Comparison of ENCODE assay signal across 23 cellular contexts in genomic region chr6:80223743-80224212, GRCh38.
A peak's percentile ranks its signal among the peaks of the same experiment; 100 is the strongest.
DNase-seq lines count a peak whose midpoint lies in the region; ATAC-seq and TF ChIP-seq lines count a peak whose summit lies in the region.
"Had no signal": no experiment of that assay in that cellular context is flagged by ENCODE, and none has a peak within 500 bp of the region (broad histone marks: within the 10 kb centered on the region; RNA-seq: fewer than 3 reads in every experiment).

No MANE protein-coding gene starts in this region.

- TF ChIP-seq CTCF in fibroblast of mammary gland (conservative IDR thresholded peaks at IDR 0.05; ENCODE audit: control insufficient read depth, insufficient read depth, low read depth, low read length) (no peak), neural progenitor cell (IDR thresholded peaks at IDR 0.05) (no peak)

- peak; percentile 77 for DNase-seq in AG20443 (ENCODE audit: low spot score)
- DNase-seq in M059J (ENCODE audit: low read depth), result peak; percentile 7
- peak; percentile 98 for DNase-seq in fibroblast of mammary gland (ENCODE audit: low read depth)
- no peak for DNase-seq in neural progenitor cell (ENCODE audit: low spot score)
- no peak for DNase-seq in RPMI8226
- DNase-seq in epidermal melanocyte (ENCODE audit: insufficient read length, low spot score), result no peak
- DNase-seq: activated CD4-positive, alpha-beta T cell treated with anti-CD3 and anti-CD28 coated beads, Interleukin-2, amount 50 U/mL, for 48 hours; activated naive CD4-positive, alpha-beta T cell treated with Interleukin-2 at 50 U/mL for 16 hours; brain microvascular endothelial cell; CD8-positive, alpha-beta memory T cell; cortex of kidney; Karpas-422; left colon; midbrain; NCI-H1092 treated with DMSO at 0.1 percent for 48 hours; NCI-H2081 treated with DMSO at 0.1 percent for 48 hours; NCI-H524; T-helper 2 cell; WERI-Rb-1 had no signal

- no peak overlapping the region for H3K9ac ChIP-seq in neural progenitor cell

- no peak overlapping the region for H3K27ac Mint-ChIP-seq in neural progenitor cell
- H3K27ac Mint-ChIP-seq: CD8-positive, alpha-beta memory T cell had no signal

- H3K27me3 Mint-ChIP-seq in neural progenitor cell (ENCODE audit: insufficient read depth, low read depth), result peaks cover 3% of the 10 kb centered on the region
- H3K27me3 Mint-ChIP-seq: CD8-positive, alpha-beta memory T cell had no signal

- H4K20me1 ChIP-seq in neural progenitor cell (ENCODE audit: low read depth), result no peaks in the 10 kb centered on the region

- H3K4me1 Mint-ChIP-seq in neural progenitor cell, result peaks cover 11% of the 10 kb centered on the region
- H3K4me1 Mint-ChIP-seq: CD8-positive, alpha-beta memory T cell had no signal

- no peak overlapping the region for H2AFZ ChIP-seq in neural progenitor cell (replicated peaks)

- peaks cover 23% of the 10 kb centered on the region for H3K36me3 Mint-ChIP-seq in neural progenitor cell

- no peaks in the 10 kb centered on the region for H3K79me2 ChIP-seq in neural progenitor cell (ENCODE audit: low read depth)

- H3K4me3 ChIP-seq in fibroblast of mammary gland (ENCODE audit: control insufficient read depth, low read depth, low read length) (no peak overlapping the region), neural progenitor cell (no peak overlapping the region)
- H3K4me3 ChIP-seq: psoas muscle, suprapubic skin had no signal

- no peaks in the 10 kb centered on the region for H3K36me3 ChIP-seq in neural progenitor cell
- H3K36me3 ChIP-seq: brain microvascular endothelial cell, suprapubic skin, WERI-Rb-1 had no signal

- no peaks in the 10 kb centered on the region for H3K9me3 ChIP-seq in neural progenitor cell (ENCODE audit: low read depth)
- H3K9me3 ChIP-seq: psoas muscle, suprapubic skin had no signal

- H3K27ac ChIP-seq in neural progenitor cell, result no peak overlapping the region
- H3K27ac ChIP-seq: brain microvascular endothelial cell, psoas muscle, suprapubic skin, WERI-Rb-1 had no signal

- peaks cover 8% of the 10 kb centered on the region for H3K9me3 Mint-ChIP-seq in neural progenitor cell
- H3K9me3 Mint-ChIP-seq: CD8-positive, alpha-beta memory T cell had no signal

- no peaks in the 10 kb centered on the region for H3F3A ChIP-seq in neural progenitor cell (ENCODE audit: low read depth)

- H3K4me3 Mint-ChIP-seq in neural progenitor cell, result no peak overlapping the region
- H3K4me3 Mint-ChIP-seq: CD8-positive, alpha-beta memory T cell had no signal

- ATAC-seq in HG02798 (IDR thresholded peaks at IDR 0.05; ENCODE audit: poor library complexity, unreplicated experiment) (no peak), HG02970 (IDR thresholded peaks at IDR 0.05; ENCODE audit: low FRiP score, unreplicated experiment) (no peak)
- ATAC-seq: left colon had no signal

- peaks cover 12% of the 10 kb centered on the region for H3K4me1 ChIP-seq in neural progenitor cell
- H3K4me1 ChIP-seq: psoas muscle had no signal

- H3K27me3 ChIP-seq in neural progenitor cell, result no peaks in the 10 kb centered on the region
- H3K27me3 ChIP-seq: brain microvascular endothelial cell, suprapubic skin had no signal

- H3K4me2 ChIP-seq in neural progenitor cell, result peak overlapping the region; percentile 11

Comparison
In these comparisons a context has a peak if more than half of its experiments do, and no peak if none do; other contexts are left out.
1. DNase-seq: peak in AG20443 (single experiment), M059J (single experiment) and fibroblast of mammary gland (single experiment); none in neural progenitor cell (single experiment), RPMI8226 (single experiment) and epidermal melanocyte (single experiment).